ENCODE assay signal across 25 cellular contexts in genomic region chr10:42648512-42648911, GRCh38.
"Had no signal": no experiment of that assay in that cellular context is flagged by ENCODE, and none has a peak within 500 bp of the region (broad histone marks: within the 10 kb centered on the region; RNA-seq: fewer than 3 reads in every experiment).

No MANE protein-coding gene starts in this region.

- H3K4me1 ChIP-seq: suprapubic skin, tibial nerve, transverse colon, upper lobe of right lung, uterus, vagina had no signal

- H3K27me3 ChIP-seq: stomach, suprapubic skin, testis, tibial artery, tibial nerve, transverse colon, upper lobe of left lung, upper lobe of right lung, uterus, vagina had no signal

- H3K27ac ChIP-seq: stomach, suprapubic skin, testis, thoracic aorta, tibial artery, tibial nerve, transverse colon, upper lobe of left lung, upper lobe of right lung, uterus, vagina had no signal

- ATAC-seq: stimulated activated effector memory CD8-positive, alpha-beta T cell treated with anti-CD3 and anti-CD28 coated beads, Interleukin-12 subunit alpha, Interleukin-12 subunit beta, amount 100 ng/mL, for 72 hours; stimulated activated memory B cell treated with anti-CD40 and anti-IgM and Interleukin-4, amounts not matched to agents 10 μg/mL and 1 μg/mL and 100 μg/mL, for 72 hours; stimulated activated naive B cell treated with anti-CD40 and anti-IgM and Interleukin-4, amounts not matched to agents 10 μg/mL and 1 μg/mL and 100 μg/mL, for 72 hours; stimulated activated naive CD8-positive, alpha-beta T cell treated with anti-CD3 and anti-CD28 coated beads, Interleukin-15, amount 100 ng/mL, for 72 hours; stimulated activated naive CD8-positive, alpha-beta T cell treated with anti-CD3 and anti-CD28 coated beads, Interleukin-15, Interleukin-2, amounts not matched to agents 100 U/mL and 50 U/mL, for 24 hours; upper lobe of right lung had no signal

- H3K36me3 ChIP-seq: stomach, suprapubic skin, thoracic aorta, tibial artery, transverse colon, upper lobe of left lung, upper lobe of right lung, uterus, vagina had no signal

- DNase-seq: stimulated activated CD4-positive, alpha-beta T cell treated with anti-CD3 and anti-CD28 coated beads, Interleukin-2, amount 100 ng/mL, for 48 hours; stimulated activated CD4-positive, alpha-beta T cell treated with anti-CD3 and anti-CD28 coated beads, Interleukin-4, amount 100 ng/mL, for 1 hour; stimulated activated CD4-positive, alpha-beta T cell treated with anti-CD3 and anti-CD28 coated beads, Interleukin-4, amount 100 ng/mL, for 24 hours; stimulated activated CD4-positive, alpha-beta T cell treated with anti-CD3 and anti-CD28 coated beads, Interleukin-4, amount 100 ng/mL, for 4 hours; stimulated activated CD8-positive, alpha-beta memory T cell treated with anti-CD3 and anti-CD28 coated beads, Interleukin-4, amount 100 ng/mL, for 48 hours; stimulated activated naive B cell treated with anti-CD40 and anti-IgM and Interleukin-4, amounts not matched to agents 10 μg/mL and 1 μg/mL and 100 μg/mL, for 72 hours; stimulated activated naive CD4-positive, alpha-beta T cell; stimulated activated naive CD4-positive, alpha-beta T cell treated with Interleukin-2 at 50 U/mL for 16 hours; stimulated activated naive CD8-positive, alpha-beta T cell treated with anti-CD3 and anti-CD28 coated beads, Interleukin-15, amount 100 ng/mL, for 72 hours; stimulated activated naive CD8-positive, alpha-beta T cell treated with anti-CD3 and anti-CD28 coated beads, Interleukin-15, Interleukin-2, amounts not matched to agents 100 U/mL and 50 U/mL, for 24 hours; stomach; substantia nigra; testis; tibial artery; transverse colon; trophoblast cell; upper lobe of left lung; upper lobe of right lung; uterus had no signal

- H3K9me3 ChIP-seq: stomach, suprapubic skin, testis, thoracic aorta, tibial artery, tibial nerve, transverse colon, upper lobe of left lung, upper lobe of right lung, uterus, vagina had no signal

- H3K4me3 ChIP-seq: stomach, suprapubic skin, testis, thoracic aorta, tibial artery, tibial nerve, transverse colon, upper lobe of left lung, upper lobe of right lung, uterus, vagina had no signal
